ENCODE assay signal across 1 cellular context in the genomic region with DNA sequence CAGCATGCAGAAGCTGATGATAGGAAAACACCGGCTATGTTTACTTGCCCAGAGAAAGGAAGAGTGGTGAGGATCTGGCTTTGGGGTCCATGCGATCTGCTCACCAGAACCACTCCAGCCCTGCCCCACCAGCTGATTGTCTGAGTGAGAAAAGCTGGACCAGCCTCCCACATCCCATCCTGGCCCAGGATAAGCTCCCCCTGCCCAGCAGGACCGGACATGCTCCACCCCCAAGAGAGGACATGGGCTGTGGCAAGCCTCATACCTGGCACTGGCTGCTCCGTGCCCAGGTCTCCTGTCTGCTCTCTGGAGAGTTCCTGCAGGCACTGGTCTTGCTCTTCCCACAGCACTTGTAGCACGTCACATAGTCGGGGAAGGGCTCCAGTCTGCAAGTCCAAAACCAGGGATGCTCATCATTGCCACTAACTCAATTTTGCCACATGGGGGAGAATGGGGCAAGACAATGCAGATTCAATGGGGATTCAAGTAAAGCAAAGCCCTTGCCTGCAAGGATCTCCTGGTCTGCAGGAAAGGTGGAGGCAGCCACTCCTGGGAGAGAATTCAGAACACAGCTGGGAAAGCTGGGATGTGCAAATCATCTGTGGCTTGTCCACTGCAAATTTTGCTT.
TF ChIP-seq lines count a peak whose summit lies in the region.

No MANE protein-coding gene starts in this region.

TF ChIP-seq in HCT116, 20 proteins besides CTCF, POLR2A, EP300 and RAD21:
- no peak for TF ChIP-seq ELF1 (IDR thresholded peaks at IDR 0.05; ENCODE audit: borderline replicate concordance, low read depth)
- TF ChIP-seq CBX3 (IDR thresholded peaks at IDR 0.05; ENCODE audit: low read depth), result no peak
- TF ChIP-seq JUND (IDR thresholded peaks at IDR 0.05), result no peak
- no peak for TF ChIP-seq FOSL1 (IDR thresholded peaks at IDR 0.05; ENCODE audit: low read depth)
- TF ChIP-seq EZH2 (IDR thresholded peaks at IDR 0.05), result no peak
- no peak for TF ChIP-seq ZFX (IDR thresholded peaks at IDR 0.05)
- no peak for TF ChIP-seq ZNF274 (IDR thresholded peaks at IDR 0.05; ENCODE audit: low read depth, low read length)
- no peak for TF ChIP-seq SRF (IDR thresholded peaks at IDR 0.05; ENCODE audit: low read depth)
